Comparison of ENCODE assay signal across 1 cellular context in genomic region chr1:200873671-200874397, GRCh38.
TF ChIP-seq lines count a peak whose summit lies in the region.

No MANE protein-coding gene starts in this region.

TF ChIP-seq in GM12878, 131 proteins besides CTCF, POLR2A, EP300 and RAD21 (continued from another document):
- TF ChIP-seq KDM1A (IDR thresholded peaks at IDR 0.05; ENCODE audit: borderline replicate concordance): no peak
- no peak for TF ChIP-seq SIX5 (IDR thresholded peaks at IDR 0.05; ENCODE audit: low read depth, low read length, severe bottlenecking)
- TF ChIP-seq WRNIP1 (IDR thresholded peaks at IDR 0.05; ENCODE audit: borderline replicate concordance, low read depth, low read length): no peak
- TF ChIP-seq SPI1 (IDR thresholded peaks at IDR 0.05; ENCODE audit: borderline replicate concordance, insufficient read depth, low read depth, low read length): no peak
